21 cellular contexts compared by ENCODE assay signal in genomic region chr3:52191663-52192062, GRCh38. TPM values are rescaled to one million over a fixed set of nuclear protein-coding genes. Genes with fewer than 3 reads are reported as not detected.
"Had no signal": no experiment of that assay in that cellular context is flagged by ENCODE, and none has a peak within 500 bp of the region (broad histone marks: within the 10 kb centered on the region; RNA-seq: fewer than 3 reads in every experiment).

No MANE protein-coding gene starts in this region.

- H3K4me3 ChIP-seq: esophagus squamous epithelium, gastroesophageal sphincter, mucosa of descending colon, ovary, right atrium auricular region, sigmoid colon, skin epidermis, testis, tibial nerve had no signal

- H3K27ac Mint-ChIP-seq: stimulated activated naive CD8-positive, alpha-beta T cell treated with anti-CD3 and anti-CD28 coated beads, Interleukin-15, amount 100 ng/mL, for 72 hours had no signal

- H3K27me3 Mint-ChIP-seq: naive thymus-derived CD8-positive, alpha-beta T cell; stimulated activated naive CD8-positive, alpha-beta T cell treated with anti-CD3 and anti-CD28 coated beads, Interleukin-15, amount 100 ng/mL, for 72 hours had no signal

- H3K9me3 Mint-ChIP-seq: naive thymus-derived CD8-positive, alpha-beta T cell; neural crest cell; stimulated activated naive CD8-positive, alpha-beta T cell treated with anti-CD3 and anti-CD28 coated beads, Interleukin-15, amount 100 ng/mL, for 72 hours had no signal

- H3K36me3 ChIP-seq: esophagus squamous epithelium, gastroesophageal sphincter, ovary, right atrium auricular region, sigmoid colon, tibial nerve had no signal

- H3K27ac ChIP-seq: ovary, right atrium auricular region, sigmoid colon, testis had no signal

- H3K36me3 Mint-ChIP-seq: naive thymus-derived CD8-positive, alpha-beta T cell had no signal

- H3K4me3 Mint-ChIP-seq: naive thymus-derived CD8-positive, alpha-beta T cell; neural crest cell; stimulated activated naive CD8-positive, alpha-beta T cell treated with anti-CD3 and anti-CD28 coated beads, Interleukin-15, amount 100 ng/mL, for 72 hours had no signal

- H3K27me3 ChIP-seq: esophagus squamous epithelium, gastroesophageal sphincter, ovary, right atrium auricular region, sigmoid colon, testis, tibial nerve had no signal

- H3K9me3 ChIP-seq: esophagus squamous epithelium, gastroesophageal sphincter, mucosa of descending colon, ovary, right atrium auricular region, sigmoid colon, testis, tibial nerve had no signal

- ATAC-seq: gastroesophageal sphincter; mucosa of descending colon; naive thymus-derived CD8-positive, alpha-beta T cell; stimulated activated naive CD8-positive, alpha-beta T cell treated with anti-CD3 and anti-CD28 coated beads, Interleukin-15, amount 100 ng/mL, for 72 hours had no signal

- DNase-seq: esophagus squamous epithelium; foreskin fibroblast; hippocampal formation; kidney glomerular epithelial cell; mammary epithelial cell; mucosa of descending colon; naive thymus-derived CD8-positive, alpha-beta T cell; nucleus accumbens; ovary; sigmoid colon; stimulated activated CD4-positive, alpha-beta T cell treated with anti-CD3 and anti-CD28 coated beads, Interleukin-2, amount 100 ng/mL, for 24 hours; stimulated activated naive CD8-positive, alpha-beta T cell treated with anti-CD3 and anti-CD28 coated beads, Interleukin-15, amount 100 ng/mL, for 72 hours; testis had no signal

RNA-seq across cellular contexts. Expression of gene TLR9, which starts 33.8 kb away (rescaled TPM):
- total RNA-seq: epithelial cell of proximal tubule, esophagus squamous epithelium, gastroesophageal sphincter, liver, mammary epithelial cell, neural crest cell, right atrium auricular region, subcutaneous adipose tissue had no signal
- polyA plus RNA-seq: mammary epithelial cell; naive thymus-derived CD8-positive, alpha-beta T cell had no signal
